In genomic region chr9:27847380-27847779, GRCh38 we compare ENCODE assay signal across 9 cellular contexts.
"Had no signal": no experiment of that assay in that cellular context is flagged by ENCODE, and none has a peak within 500 bp of the region (broad histone marks: within the 10 kb centered on the region; RNA-seq: fewer than 3 reads in every experiment).

No MANE protein-coding gene starts in this region.

- H3K4me1 Mint-ChIP-seq: IgD-negative memory B cell had no signal

- ATAC-seq: HCT116 had no signal

- FAIRE-seq: HTR-8/SVneo had no signal

- H3K4me3 ChIP-seq: GM23248, HAP-1 had no signal

- H3K36me3 ChIP-seq: HAP-1 had no signal

- H3K4me3 Mint-ChIP-seq: HFFc6, IgD-negative memory B cell had no signal

- H3K36me3 Mint-ChIP-seq: IgD-negative memory B cell had no signal

- H3K9ac ChIP-seq: GM23248 had no signal

- H3K27me3 Mint-ChIP-seq: IgD-negative memory B cell had no signal

- H3K9me3 ChIP-seq: HAP-1 had no signal

- H3K27ac Mint-ChIP-seq: HFFc6, IgD-negative memory B cell had no signal

- H3K27ac ChIP-seq: GM23248 had no signal

- H2AFZ ChIP-seq: GM23248 had no signal

- DNase-seq: GM23248, GOT3, H7, HFFc6, KBM-7 had no signal

- H3K4me1 ChIP-seq: HAP-1 had no signal
